In genomic region chr3:114609952-114610351, GRCh38 we compare ENCODE assay signal across 24 cellular contexts.
A peak's percentile ranks its signal among the peaks of the same experiment; 100 is the strongest.
DNase-seq lines count a peak whose midpoint lies in the region; ATAC-seq, FAIRE-seq and TF ChIP-seq lines count a peak whose summit lies in the region.
"Had no signal": no experiment of that assay in that cellular context is flagged by ENCODE, and none has a peak within 500 bp of the region (broad histone marks: within the 10 kb centered on the region; RNA-seq: fewer than 3 reads in every experiment).

No MANE protein-coding gene starts in this region.

- no peak overlapping the region for H3K23ac ChIP-seq in neuronal stem cell (ENCODE audit: low read depth, low read length, poor library complexity)

- ATAC-seq in left cardiac atrium = no peak
- ATAC-seq in GM18517 (IDR thresholded peaks at IDR 0.05; ENCODE audit: unreplicated experiment) = no peak

- H3K79me1 ChIP-seq in neuronal stem cell (ENCODE audit: low read depth, low read length) = no peaks in the 10 kb centered on the region

- H3K9me3 ChIP-seq in left ventricle myocardium inferior (replicated peaks) (no peaks in the 10 kb centered on the region), fibroblast of lung (ENCODE audit: control insufficient read depth, insufficient read depth, low read depth, low read length) (no peaks in the 10 kb centered on the region), neuronal stem cell (replicated peaks in 1 of 2; ENCODE audit: control insufficient read depth in 2 of 2, insufficient read depth in 1 of 2, low read depth in 1 of 2, low read length in 2 of 2) (no peaks in the 10 kb centered on the region), ovary (no peaks in the 10 kb centered on the region)
- H3K9me3 ChIP-seq: HAP-1, MG63 had no signal

- H3K14ac ChIP-seq in neuronal stem cell (ENCODE audit: low read length) = no peak overlapping the region

- no peak overlapping the region for H3K4ac ChIP-seq in neuronal stem cell (ENCODE audit: low read length)

- no peak for TF ChIP-seq POLR2A in ovary (IDR thresholded peaks at IDR 0.05)

- H4K8ac ChIP-seq in neuronal stem cell (ENCODE audit: low read depth, low read length) = no peak overlapping the region

- FAIRE-seq in urothelium cell line (lab: Jason Lieb, UNC) = peak; percentile 81
- FAIRE-seq: A204.1, D721Med had no signal

- no peak overlapping the region for H2BK120ac ChIP-seq in neuronal stem cell (ENCODE audit: low read depth, low read length)

- no peak overlapping the region for H3K9ac ChIP-seq in fibroblast of lung (ENCODE audit: insufficient read depth, low read length)
- no peak overlapping the region for H3K9ac ChIP-seq in neuronal stem cell (ENCODE audit: low read depth, low read length, poor library complexity)
- H3K9ac ChIP-seq: GM23248 had no signal

- H3K79me2 ChIP-seq in fibroblast of lung (ENCODE audit: control insufficient read depth, insufficient read depth, low read length) = peaks cover 20% of the 10 kb centered on the region

- TF ChIP-seq CTCF in left ventricle myocardium inferior (IDR thresholded peaks at IDR 0.05; ENCODE audit: borderline replicate concordance) (no peak), fibroblast of lung (conservative IDR thresholded peaks at IDR 0.05 in 1 of 2, IDR thresholded peaks at IDR 0.05 in 1 of 2; ENCODE audit: low read depth in 1 of 2, low read length in 2 of 2) (no peak), ovary (IDR thresholded peaks at IDR 0.05) (no peak)

- H3K27me3 ChIP-seq in left ventricle myocardium inferior (ENCODE audit: low read depth) (no peaks in the 10 kb centered on the region), fibroblast of lung (ENCODE audit: control insufficient read depth, insufficient read depth, low read length) (no peaks in the 10 kb centered on the region), neuronal stem cell (ENCODE audit: control insufficient read depth in 3 of 3, insufficient read depth in 3 of 3, low read depth in 1 of 3, low read length in 3 of 3) (no peaks in the 10 kb centered on the region), ovary (no peaks in the 10 kb centered on the region)
- H3K27me3 ChIP-seq: MG63 had no signal

- peak overlapping the region; percentile 7 for H3K18ac ChIP-seq in neuronal stem cell (ENCODE audit: low read length)

- no peak overlapping the region for H4K91ac ChIP-seq in neuronal stem cell (ENCODE audit: low read depth, low read length, poor library complexity)

- H3K4me3 ChIP-seq in left ventricle myocardium inferior (no peak overlapping the region), fibroblast of lung (replicated peaks in 1 of 4; ENCODE audit: control extremely low read depth in 1 of 4, insufficient read depth in 1 of 4, low read depth in 3 of 4, low read length in 4 of 4) (no peak overlapping the region), neuronal stem cell (ENCODE audit: low read length in 2 of 2) (no peak overlapping the region), ovary (no peak overlapping the region)
- H3K4me3 ChIP-seq: GM23248, HAP-1, MG63, SK-N-MC had no signal

- no peak overlapping the region for H2BK12ac ChIP-seq in neuronal stem cell (ENCODE audit: low read length)

- no peaks in the 10 kb centered on the region for H4K20me1 ChIP-seq in fibroblast of lung (ENCODE audit: control insufficient read depth, extremely low read depth, insufficient read depth, low read length)

- H3K27ac ChIP-seq in left ventricle myocardium inferior (replicated peaks) = peak overlapping the region; percentile 49
- peak overlapping the region; percentile 27 for H3K27ac ChIP-seq in fibroblast of lung (ENCODE audit: insufficient read depth, low read length)
- no peak overlapping the region for H3K27ac ChIP-seq in neuronal stem cell (replicated peaks; ENCODE audit: low read length)
- no peak overlapping the region for H3K27ac ChIP-seq in ovary
- H3K27ac ChIP-seq: C4-2B, GM23248, SK-N-MC had no signal

- no peak overlapping the region for H3K4me2 ChIP-seq in fibroblast of lung (ENCODE audit: extremely low read depth, insufficient read depth, low read length)
- H3K4me2 ChIP-seq in neuronal stem cell (ENCODE audit: insufficient read depth, low read length, poor library complexity, severe bottlenecking) = no peak overlapping the region

- H2AFZ ChIP-seq in fibroblast of lung (ENCODE audit: low read length) = no peak overlapping the region
- no peak overlapping the region for H2AFZ ChIP-seq in neuronal stem cell (ENCODE audit: low read length)
- H2AFZ ChIP-seq: GM23248 had no signal

- no peak for DNase-seq in left ventricle myocardium inferior
- no peak for DNase-seq in left cardiac atrium
- DNase-seq in fibroblast of lung (ENCODE audit: low read depth in 2 of 2) = no peak
- DNase-seq in neuronal stem cell (ENCODE audit: low spot score) = no peak
- no peak for DNase-seq in urothelium cell line (ENCODE audit: low spot score)
- DNase-seq in ovary = no peak
- DNase-seq in COR-L47 (lab: John Stamatoyannopoulos, UW) = no peak
- DNase-seq: CD8-positive, alpha-beta memory T cell; DMS53; GF-D8; GM23248; Kasumi-1; MG63; NCI-H1417 treated with DMSO at 0.1 percent for 48 hours; NCI-H187; NCI-H446; NCI-H526; SHP77 had no signal

- intact Hi-C loops in left ventricle myocardium inferior (cut with micrococcal nuclease) = no loop called here
- intact Hi-C loops in left cardiac atrium (cut with DNase I) = no loop called here
- intact Hi-C loops in ovary (cut with DNase I) = no loop called here

- H2BK5ac ChIP-seq in neuronal stem cell (ENCODE audit: low read length) = no peak overlapping the region

- no CpG with 5 or more reads among the region's 2 CpGs for WGBS in neuronal stem cell (ENCODE audit: extremely low coverage in 2 of 2, insufficient read length in 2 of 2, insufficient replicate concordance in 1 of 2), 2 donors
- WGBS in ovary, 3 donors = 85 to 88% (median 85%) methylated on average over 2 of the region's 2 CpGs

- H3K36me3 ChIP-seq in left ventricle myocardium inferior (no peaks in the 10 kb centered on the region), fibroblast of lung (ENCODE audit: control insufficient read depth, insufficient read depth, low read length) (no peaks in the 10 kb centered on the region), neuronal stem cell (replicated peaks in 1 of 2; ENCODE audit: control insufficient read depth in 2 of 2, insufficient read depth in 2 of 2, low read length in 2 of 2) (no peaks in the 10 kb centered on the region), ovary (no peaks in the 10 kb centered on the region)
- H3K36me3 ChIP-seq: HAP-1, MG63 had no signal

- no peak overlapping the region for H2AK5ac ChIP-seq in neuronal stem cell (ENCODE audit: low read depth, low read length)

- H2BK15ac ChIP-seq in neuronal stem cell (ENCODE audit: low read length) = no peak overlapping the region

- H3K4me1 ChIP-seq in left ventricle myocardium inferior (peaks cover 57% of the 10 kb centered on the region), fibroblast of lung (ENCODE audit: control insufficient read depth, extremely low read depth, insufficient read depth, low read length) (peaks cover 16% of the 10 kb centered on the region), neuronal stem cell (ENCODE audit: control insufficient read depth in 2 of 2, insufficient read depth in 1 of 2, low read depth in 1 of 2, low read length in 2 of 2) (peaks cover 4 to 5% of the 10 kb centered on the region in 2 donors), ovary (ENCODE audit: insufficient read depth) (no peaks in the 10 kb centered on the region)
- H3K4me1 ChIP-seq: HAP-1 had no signal

- TF ChIP-seq EP300 in ovary (IDR thresholded peaks at IDR 0.05) = no peak

Comparison
In these comparisons a context has a peak if more than half of its experiments do, and no peak if none do; other contexts are left out.
1. H3K27ac ChIP-seq: peak in left ventricle myocardium inferior (single experiment) and fibroblast of lung (single experiment); none in neuronal stem cell (single experiment) and ovary (0 of 2).